27 cellular contexts compared by ENCODE assay signal in genomic region chr13:33411312-33411711, GRCh38.
"Had no signal": no experiment of that assay in that cellular context is flagged by ENCODE, and none has a peak within 500 bp of the region (broad histone marks: within the 10 kb centered on the region; RNA-seq: fewer than 3 reads in every experiment).

No MANE protein-coding gene starts in this region.

- H3K4me1 Mint-ChIP-seq: endodermal cell, memory B cell, naive B cell had no signal

- H3K4me1 ChIP-seq: esophagus squamous epithelium, parathyroid adenoma, right atrium auricular region, spleen, tibial nerve, upper lobe of right lung, uterus had no signal

- H2AFZ ChIP-seq: parathyroid adenoma had no signal

- H3K9ac ChIP-seq: parathyroid adenoma had no signal

- H3K36me3 ChIP-seq: esophagus squamous epithelium, heart right ventricle, right atrium auricular region, sigmoid colon, spleen, thoracic aorta, tibial nerve, upper lobe of right lung, uterus had no signal

- H3K4me3 Mint-ChIP-seq: endodermal cell; memory B cell; naive B cell; natural killer cell treated with Interleukin-12 subunit alpha and Interleukin-12 subunit beta and Interleukin-15 and Interleukin-18, amount 100 ng/mL, for 72 hours; neural crest cell; stimulated activated naive B cell treated with anti-CD40 and anti-IgM and Interleukin-4, amounts not matched to agents 10 μg/mL and 1 μg/mL and 100 μg/mL, for 72 hours; stimulated activated naive CD8-positive, alpha-beta T cell treated with anti-CD3 and anti-CD28 coated beads, Interleukin-15, Interleukin-2, amounts not matched to agents 100 ng/mL and 50 ng/mL, for 24 hours had no signal

- DNase-seq: cortex of kidney; dorsolateral prefrontal cortex; effector CD4-positive, alpha-beta T cell; endodermal cell; erythroblast; esophagus squamous epithelium; foreskin melanocyte; glutamatergic neuron; heart right ventricle; hippocampal formation; left ventricle myocardium superior; naive B cell; sigmoid colon; spleen; stimulated activated naive B cell treated with anti-CD40 and anti-IgM and Interleukin-4, amounts not matched to agents 10 μg/mL and 1 μg/mL and 100 μg/mL, for 72 hours; upper lobe of right lung; uterus had no signal

- H3K27me3 ChIP-seq: dorsolateral prefrontal cortex, esophagus squamous epithelium, heart right ventricle, right atrium auricular region, sigmoid colon, spleen, tibial nerve, upper lobe of right lung, uterus had no signal

- H3K27me3 Mint-ChIP-seq: progenitor cell of endocrine pancreas had no signal

- H3K27ac Mint-ChIP-seq: endodermal cell; memory B cell; naive B cell; natural killer cell treated with Interleukin-12 subunit alpha and Interleukin-12 subunit beta and Interleukin-15 and Interleukin-18, amount 100 ng/mL, for 72 hours; progenitor cell of endocrine pancreas; stimulated activated naive B cell treated with anti-CD40 and anti-IgM and Interleukin-4, amounts not matched to agents 10 μg/mL and 1 μg/mL and 100 μg/mL, for 72 hours; stimulated activated naive CD8-positive, alpha-beta T cell treated with anti-CD3 and anti-CD28 coated beads, Interleukin-15, Interleukin-2, amounts not matched to agents 100 ng/mL and 50 ng/mL, for 24 hours had no signal

- H3K9me3 ChIP-seq: esophagus squamous epithelium, heart right ventricle, right atrium auricular region, sigmoid colon, spleen, thoracic aorta, tibial nerve, upper lobe of right lung, uterus had no signal

- ATAC-seq: heart right ventricle; left ventricle myocardium superior; natural killer cell treated with Interleukin-12 subunit alpha and Interleukin-12 subunit beta and Interleukin-15 and Interleukin-18, amount 100 ng/mL, for 72 hours; stimulated activated naive B cell treated with anti-CD40 and anti-IgM and Interleukin-4, amounts not matched to agents 10 μg/mL and 1 μg/mL and 100 μg/mL, for 72 hours; upper lobe of right lung had no signal

- H3K27ac ChIP-seq: dorsolateral prefrontal cortex, esophagus squamous epithelium, heart right ventricle, parathyroid adenoma, right atrium auricular region, spleen, thoracic aorta, tibial nerve, upper lobe of right lung, uterus had no signal

- H3K9me3 Mint-ChIP-seq: endodermal cell; neural crest cell; stimulated activated naive B cell treated with anti-CD40 and anti-IgM and Interleukin-4, amounts not matched to agents 10 μg/mL and 1 μg/mL and 100 μg/mL, for 72 hours; stimulated activated naive CD8-positive, alpha-beta T cell treated with anti-CD3 and anti-CD28 coated beads, Interleukin-15, Interleukin-2, amounts not matched to agents 100 ng/mL and 50 ng/mL, for 24 hours had no signal

- H3K36me3 Mint-ChIP-seq: memory B cell; naive B cell; natural killer cell treated with Interleukin-12 subunit alpha and Interleukin-12 subunit beta and Interleukin-15 and Interleukin-18, amount 100 ng/mL, for 72 hours; stimulated activated naive B cell treated with anti-CD40 and anti-IgM and Interleukin-4, amounts not matched to agents 10 μg/mL and 1 μg/mL and 100 μg/mL, for 72 hours had no signal

- H3K4me3 ChIP-seq: dorsolateral prefrontal cortex, esophagus squamous epithelium, heart right ventricle, lung, right atrium auricular region, sigmoid colon, spleen, thoracic aorta, tibial nerve, upper lobe of right lung, uterus had no signal

- H3K79me2 ChIP-seq: parathyroid adenoma had no signal
